In genomic region chr1:85616736-85617135, GRCh38 we compare ENCODE assay signal across 1 cellular context.
TF ChIP-seq lines count a peak whose summit lies in the region.

No MANE protein-coding gene starts in this region.

TF ChIP-seq in H1, 55 proteins besides CTCF, POLR2A, EP300 and RAD21:
- TF ChIP-seq ZNF274 (IDR thresholded peaks at IDR 0.05; ENCODE audit: borderline replicate concordance, extremely low read depth, low read length) (no peak), RFX5 (IDR thresholded peaks at IDR 0.05; ENCODE audit: borderline replicate concordance, low read depth, low read length) (no peak), MAX (IDR thresholded peaks at IDR 0.05) (no peak), CBX8 (IDR thresholded peaks at IDR 0.05; ENCODE audit: borderline replicate concordance, low read depth, low read length) (no peak), JUN (IDR thresholded peaks at IDR 0.05; ENCODE audit: low read depth, low read length) (no peak), CTBP2 (IDR thresholded peaks at IDR 0.05; ENCODE audit: borderline replicate concordance, insufficient read depth, insufficient read length, low read length) (no peak), ATF3 (IDR thresholded peaks at IDR 0.05; ENCODE audit: insufficient read depth, low read depth, low read length) (no peak), KDM4A (IDR thresholded peaks at IDR 0.05; ENCODE audit: low read depth, low read length, severe bottlenecking) (no peak), MAFK (IDR thresholded peaks at IDR 0.05; ENCODE audit: low read depth, low read length) (no peak), BACH1 (IDR thresholded peaks at IDR 0.05; ENCODE audit: low read length) (no peak)
- TF ChIP-seq, protein P1, sequence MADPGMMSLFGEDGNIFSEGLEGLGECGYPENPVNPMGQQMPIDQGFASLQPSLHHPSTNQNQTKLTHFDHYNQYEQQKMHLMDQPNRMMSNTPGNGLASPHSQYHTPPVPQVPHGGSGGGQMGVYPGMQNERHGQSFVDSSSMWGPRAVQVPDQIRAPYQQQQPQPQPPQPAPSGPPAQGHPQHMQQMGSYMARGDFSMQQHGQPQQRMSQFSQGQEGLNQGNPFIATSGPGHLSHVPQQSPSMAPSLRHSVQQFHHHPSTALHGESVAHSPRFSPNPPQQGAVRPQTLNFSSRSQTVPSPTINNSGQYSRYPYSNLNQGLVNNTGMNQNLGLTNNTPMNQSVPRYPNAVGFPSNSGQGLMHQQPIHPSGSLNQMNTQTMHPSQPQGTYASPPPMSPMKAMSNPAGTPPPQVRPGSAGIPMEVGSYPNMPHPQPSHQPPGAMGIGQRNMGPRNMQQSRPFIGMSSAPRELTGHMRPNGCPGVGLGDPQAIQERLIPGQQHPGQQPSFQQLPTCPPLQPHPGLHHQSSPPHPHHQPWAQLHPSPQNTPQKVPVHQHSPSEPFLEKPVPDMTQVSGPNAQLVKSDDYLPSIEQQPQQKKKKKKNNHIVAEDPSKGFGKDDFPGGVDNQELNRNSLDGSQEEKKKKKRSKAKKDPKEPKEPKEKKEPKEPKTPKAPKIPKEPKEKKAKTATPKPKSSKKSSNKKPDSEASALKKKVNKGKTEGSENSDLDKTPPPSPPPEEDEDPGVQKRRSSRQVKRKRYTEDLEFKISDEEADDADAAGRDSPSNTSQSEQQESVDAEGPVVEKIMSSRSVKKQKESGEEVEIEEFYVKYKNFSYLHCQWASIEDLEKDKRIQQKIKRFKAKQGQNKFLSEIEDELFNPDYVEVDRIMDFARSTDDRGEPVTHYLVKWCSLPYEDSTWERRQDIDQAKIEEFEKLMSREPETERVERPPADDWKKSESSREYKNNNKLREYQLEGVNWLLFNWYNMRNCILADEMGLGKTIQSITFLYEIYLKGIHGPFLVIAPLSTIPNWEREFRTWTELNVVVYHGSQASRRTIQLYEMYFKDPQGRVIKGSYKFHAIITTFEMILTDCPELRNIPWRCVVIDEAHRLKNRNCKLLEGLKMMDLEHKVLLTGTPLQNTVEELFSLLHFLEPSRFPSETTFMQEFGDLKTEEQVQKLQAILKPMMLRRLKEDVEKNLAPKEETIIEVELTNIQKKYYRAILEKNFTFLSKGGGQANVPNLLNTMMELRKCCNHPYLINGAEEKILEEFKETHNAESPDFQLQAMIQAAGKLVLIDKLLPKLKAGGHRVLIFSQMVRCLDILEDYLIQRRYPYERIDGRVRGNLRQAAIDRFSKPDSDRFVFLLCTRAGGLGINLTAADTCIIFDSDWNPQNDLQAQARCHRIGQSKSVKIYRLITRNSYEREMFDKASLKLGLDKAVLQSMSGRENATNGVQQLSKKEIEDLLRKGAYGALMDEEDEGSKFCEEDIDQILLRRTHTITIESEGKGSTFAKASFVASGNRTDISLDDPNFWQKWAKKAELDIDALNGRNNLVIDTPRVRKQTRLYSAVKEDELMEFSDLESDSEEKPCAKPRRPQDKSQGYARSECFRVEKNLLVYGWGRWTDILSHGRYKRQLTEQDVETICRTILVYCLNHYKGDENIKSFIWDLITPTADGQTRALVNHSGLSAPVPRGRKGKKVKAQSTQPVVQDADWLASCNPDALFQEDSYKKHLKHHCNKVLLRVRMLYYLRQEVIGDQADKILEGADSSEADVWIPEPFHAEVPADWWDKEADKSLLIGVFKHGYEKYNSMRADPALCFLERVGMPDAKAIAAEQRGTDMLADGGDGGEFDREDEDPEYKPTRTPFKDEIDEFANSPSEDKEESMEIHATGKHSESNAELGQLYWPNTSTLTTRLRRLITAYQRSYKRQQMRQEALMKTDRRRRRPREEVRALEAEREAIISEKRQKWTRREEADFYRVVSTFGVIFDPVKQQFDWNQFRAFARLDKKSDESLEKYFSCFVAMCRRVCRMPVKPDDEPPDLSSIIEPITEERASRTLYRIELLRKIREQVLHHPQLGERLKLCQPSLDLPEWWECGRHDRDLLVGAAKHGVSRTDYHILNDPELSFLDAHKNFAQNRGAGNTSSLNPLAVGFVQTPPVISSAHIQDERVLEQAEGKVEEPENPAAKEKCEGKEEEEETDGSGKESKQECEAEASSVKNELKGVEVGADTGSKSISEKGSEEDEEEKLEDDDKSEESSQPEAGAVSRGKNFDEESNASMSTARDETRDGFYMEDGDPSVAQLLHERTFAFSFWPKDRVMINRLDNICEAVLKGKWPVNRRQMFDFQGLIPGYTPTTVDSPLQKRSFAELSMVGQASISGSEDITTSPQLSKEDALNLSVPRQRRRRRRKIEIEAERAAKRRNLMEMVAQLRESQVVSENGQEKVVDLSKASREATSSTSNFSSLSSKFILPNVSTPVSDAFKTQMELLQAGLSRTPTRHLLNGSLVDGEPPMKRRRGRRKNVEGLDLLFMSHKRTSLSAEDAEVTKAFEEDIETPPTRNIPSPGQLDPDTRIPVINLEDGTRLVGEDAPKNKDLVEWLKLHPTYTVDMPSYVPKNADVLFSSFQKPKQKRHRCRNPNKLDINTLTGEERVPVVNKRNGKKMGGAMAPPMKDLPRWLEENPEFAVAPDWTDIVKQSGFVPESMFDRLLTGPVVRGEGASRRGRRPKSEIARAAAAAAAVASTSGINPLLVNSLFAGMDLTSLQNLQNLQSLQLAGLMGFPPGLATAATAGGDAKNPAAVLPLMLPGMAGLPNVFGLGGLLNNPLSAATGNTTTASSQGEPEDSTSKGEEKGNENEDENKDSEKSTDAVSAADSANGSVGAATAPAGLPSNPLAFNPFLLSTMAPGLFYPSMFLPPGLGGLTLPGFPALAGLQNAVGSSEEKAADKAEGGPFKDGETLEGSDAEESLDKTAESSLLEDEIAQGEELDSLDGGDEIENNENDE (IDR thresholded peaks at IDR 0.05; ENCODE audit: insufficient replicate concordance, low read length): no peak
